In genomic region chr1:245270972-245271371, GRCh38 we compare ENCODE assay signal across 25 cellular contexts.
DNase-seq lines count a peak whose midpoint lies in the region; ATAC-seq and TF ChIP-seq lines count a peak whose summit lies in the region.
"Had no signal": no experiment of that assay in that cellular context is flagged by ENCODE, and none has a peak within 500 bp of the region (broad histone marks: within the 10 kb centered on the region; RNA-seq: fewer than 3 reads in every experiment).

No MANE protein-coding gene starts in this region.

- no peak for DNase-seq in HCT116 (ENCODE audit: low read depth, low spot score)
- DNase-seq in NCI-H526 (lab: John Stamatoyannopoulos, UW) = peak; percentile 12 to 41
- no peak for DNase-seq in WTC11 (ENCODE audit: low spot score)
- DNase-seq in esophagus muscularis mucosa (ENCODE audit: extremely low spot score) = peak; percentile 7
- DNase-seq in body of pancreas = no peak
- no peak for DNase-seq in cortex of kidney (lab: John Stamatoyannopoulos, UW)
- DNase-seq: 8988T; ACHN; BE2C; C1 segment of cervical spinal cord; CD4-positive, alpha-beta memory T cell; CD4-positive, CD25-positive, alpha-beta regulatory T cell; CD8-positive, alpha-beta memory T cell; COR-L47; DMS 273 treated with DMSO at 0.1 percent for 48 hours; DMS153; DMS53; DMS79; DND-41; EL; GDM1 had no signal

- no peak for TF ChIP-seq EP300 in esophagus muscularis mucosa (IDR thresholded peaks at IDR 0.05)

- H3K27me3 ChIP-seq in HCT116 (ENCODE audit: insufficient read depth, low read length) (0 out of 2 replicates have a peak, but pooled peaks cover 6% of the 10 kb centered on the region), esophagus muscularis mucosa (no peaks in the 10 kb centered on the region), body of pancreas (peaks cover 0 to 6% of the 10 kb centered on the region in 2 donors)
- H3K27me3 ChIP-seq: BE2C, BLaER1 had no signal

- 0 out of 2 replicates have a peak, but pooled peaks cover 7% of the 10 kb centered on the region for H3K36me3 Mint-ChIP-seq in WTC11
- H3K36me3 Mint-ChIP-seq: CD14-positive monocyte; CD4-positive, alpha-beta memory T cell; CD4-positive, CD25-positive, alpha-beta regulatory T cell; CD8-positive, alpha-beta memory T cell had no signal

- ATAC-seq in HCT116 (no peak), WTC11 (no peak), HG03354 (IDR thresholded peaks at IDR 0.05; ENCODE audit: poor library complexity, severe bottlenecking, unreplicated experiment) (no peak), body of pancreas (no peak)
- ATAC-seq: GM12878 had no signal

- POLR2A ChIA-PET in HCT116 (lab: Charles Lee) = no interaction called here
- POLR2A ChIA-PET in WTC11 (lab: Charles Lee) = no interaction called here

- H3K4me2 ChIP-seq in HCT116 (ENCODE audit: low read length) = no peak overlapping the region
- H3K4me2 ChIP-seq: BLaER1 had no signal

- TF ChIP-seq CTCF in HCT116 (IDR thresholded peaks at IDR 0.05 in 2 of 3, conservative IDR thresholded peaks at IDR 0.05 in 1 of 3; ENCODE audit: borderline replicate concordance in 1 of 3, insufficient read depth in 1 of 3, low read depth in 2 of 3, low read length in 2 of 3) (no peak), WTC11 (IDR thresholded peaks at IDR 0.05) (no peak), esophagus muscularis mucosa (IDR thresholded peaks at IDR 0.05) (no peak), body of pancreas (IDR thresholded peaks at IDR 0.05) (no peak)

- H3K79me2 ChIP-seq in HCT116 (ENCODE audit: insufficient read depth, low read length) = no peaks in the 10 kb centered on the region

- H3K4me3 Mint-ChIP-seq in WTC11 = no peak overlapping the region
- H3K4me3 Mint-ChIP-seq: CD4-positive, alpha-beta memory T cell; CD4-positive, CD25-positive, alpha-beta regulatory T cell; CD8-positive, alpha-beta memory T cell had no signal

- CTCF ChIA-PET in HCT116 (lab: Charles Lee) = no interaction called here
- CTCF ChIA-PET in WTC11 (lab: Charles Lee) = no interaction called here

- no peaks in the 10 kb centered on the region for H4K20me1 ChIP-seq in HCT116 (ENCODE audit: insufficient read depth)
- H4K20me1 ChIP-seq: BLaER1 had no signal

- no peak overlapping the region for H3K27ac Mint-ChIP-seq in WTC11
- H3K27ac Mint-ChIP-seq: CD14-positive monocyte; CD4-positive, CD25-positive, alpha-beta regulatory T cell; CD8-positive, alpha-beta memory T cell had no signal

- TF ChIP-seq POLR2A in HCT116 (IDR thresholded peaks at IDR 0.05; ENCODE audit: borderline replicate concordance, extremely low read depth, insufficient read depth, insufficient read length) = no peak
- TF ChIP-seq POLR2A in esophagus muscularis mucosa (IDR thresholded peaks at IDR 0.05; ENCODE audit: low read depth) = no peak
- TF ChIP-seq POLR2A in body of pancreas (IDR thresholded peaks at IDR 0.05) = no peak

- no peak for TF ChIP-seq RAD21 in HCT116 (IDR thresholded peaks at IDR 0.05; ENCODE audit: low read depth)

- 90% methylated on average over 1 of the region's 1 CpG for whole genome bisulfite sequencing in esophagus muscularis mucosa
- WGBS in body of pancreas, 2 donors = 75% methylated on average over 1 of the region's 1 CpG

- intact Hi-C loops in HCT116 (cut with micrococcal nuclease) (loop anchor here (10.0 kb wide), 1 partner anchor 196 kb away; no protein-coding TSS in a partner anchor), esophagus muscularis mucosa (cut with DNase I) (no loop called here), body of pancreas (cut with DNase I) (no loop called here)

- H3K4me3 ChIP-seq in HCT116 (replicated peaks in 1 of 2; ENCODE audit: low read depth in 1 of 2, low read length in 2 of 2) (no peak overlapping the region), esophagus muscularis mucosa (no peak overlapping the region), body of pancreas (no peak overlapping the region)
- H3K4me3 ChIP-seq: BLaER1, GM12878 had no signal

- H3K27me3 Mint-ChIP-seq in WTC11 (ENCODE audit: low read depth) = no peaks in the 10 kb centered on the region; the same call in 1 of the 2 replicates
- H3K27me3 Mint-ChIP-seq: CD4-positive, CD25-positive, alpha-beta regulatory T cell had no signal

- no peak overlapping the region for H3K9ac ChIP-seq in HCT116 (ENCODE audit: low read length)
- H3K9ac ChIP-seq: BLaER1 had no signal

- no peaks in the 10 kb centered on the region for H3K9me3 ChIP-seq in HCT116 (ENCODE audit: control insufficient read depth in 1 of 2, insufficient read depth in 1 of 2, low read depth in 1 of 2, low read length in 2 of 2)
- H3K9me3 ChIP-seq in esophagus muscularis mucosa = peaks cover 0 to 10% (median 6%) of the 10 kb centered on the region in 4 donors
- peaks cover 0 to 4% (median 0%) of the 10 kb centered on the region in 3 donors for H3K9me3 ChIP-seq in body of pancreas
- H3K9me3 ChIP-seq: BE2C had no signal

- H3K9me3 Mint-ChIP-seq in WTC11 = peaks cover 11% of the 10 kb centered on the region

- no peak overlapping the region for H2AFZ ChIP-seq in HCT116 (ENCODE audit: low read depth, low read length, poor library complexity, severe bottlenecking)

- peaks cover 7% of the 10 kb centered on the region for H3K4me1 Mint-ChIP-seq in WTC11
- H3K4me1 Mint-ChIP-seq: CD14-positive monocyte; CD4-positive, alpha-beta memory T cell; CD4-positive, CD25-positive, alpha-beta regulatory T cell; CD8-positive, alpha-beta memory T cell had no signal

- RAD21 ChIA-PET in HCT116 (lab: Charles Lee; ENCODE audit: low non-redundant PET in 1 of 2, low total read pairs in 2 of 2, uncharacterized antibody in 2 of 2, unreplicated experiment in 2 of 2) = no interaction called here

- H3K4me1 ChIP-seq in HCT116 (ENCODE audit: control insufficient read depth in 1 of 2, insufficient read depth in 2 of 2, low read length in 2 of 2) (no peaks in the 10 kb centered on the region), esophagus muscularis mucosa (no peaks in the 10 kb centered on the region), body of pancreas (no peaks in the 10 kb centered on the region)
- H3K4me1 ChIP-seq: BE2C, BLaER1 had no signal

- H3K36me3 ChIP-seq in HCT116 (ENCODE audit: control insufficient read depth in 1 of 2, insufficient read depth in 2 of 2, low read length in 2 of 2) (no peaks in the 10 kb centered on the region), esophagus muscularis mucosa (no peaks in the 10 kb centered on the region), body of pancreas (replicated peaks in 1 of 2; ENCODE audit: insufficient read depth in 1 of 2, low read depth in 2 of 2) (no peaks in the 10 kb centered on the region)
- H3K36me3 ChIP-seq: BE2C, BLaER1 had no signal

- H3K27ac ChIP-seq in HCT116 (ENCODE audit: low read depth, low read length) (no peak overlapping the region), esophagus muscularis mucosa (replicated peaks in 1 of 4) (no peak overlapping the region), body of pancreas (no peak overlapping the region)
- H3K27ac ChIP-seq: BLaER1 had no signal

- no TSS peak for BruUV-seq in HCT116 (replicated peaks; lab: Mats Ljungman, UMichigan)

- H3K9me2 ChIP-seq in HCT116 (ENCODE audit: insufficient read depth) = no peaks in the 10 kb centered on the region

TF ChIP-seq in HCT116, 20 proteins besides CTCF, POLR2A, EP300 and RAD21 (continues in another document):
- TF ChIP-seq EGR1 (IDR thresholded peaks at IDR 0.05; ENCODE audit: low read depth) (no peak), CBX3 (IDR thresholded peaks at IDR 0.05; ENCODE audit: low read depth) (peak; percentile 38; the same call in 1 of the 2 replicates)

TF ChIP-seq in WTC11, 78 proteins besides CTCF, POLR2A, EP300 and RAD21:
- TF ChIP-seq GTF2I (CRISPR knock-in tag; conservative IDR thresholded peaks at IDR 0.05) = peak; percentile 62; the same call in 1 of the 2 replicates
- no peak for TF ChIP-seq GABPB1 (CRISPR knock-in tag; IDR thresholded peaks at IDR 0.05)
- TF ChIP-seq JAZF1 (CRISPR knock-in tag; IDR thresholded peaks at IDR 0.05) = no peak
- TF ChIP-seq FOXK1 (CRISPR knock-in tag; IDR thresholded peaks at IDR 0.05) = no peak

Comparison
In these comparisons a context has a peak if more than half of its experiments do, and no peak if none do; other contexts are left out.
1. DNase-seq: peak in NCI-H526 (2 of 2) and esophagus muscularis mucosa (single experiment); none in HCT116 (single experiment), WTC11 (single experiment), body of pancreas (0 of 4) and cortex of kidney (single experiment).